In genomic region chr18:55064760-55065159, GRCh38 we compare ENCODE assay signal across 17 cellular contexts.
DNase-seq lines count a peak whose midpoint lies in the region; ATAC-seq lines count a peak whose summit lies in the region.
"Had no signal": no experiment of that assay in that cellular context is flagged by ENCODE, and none has a peak within 500 bp of the region (broad histone marks: within the 10 kb centered on the region; RNA-seq: fewer than 3 reads in every experiment).

No MANE protein-coding gene starts in this region.

- no peak overlapping the region for H3K27ac Mint-ChIP-seq in CD4-positive, CD25-positive, alpha-beta regulatory T cell
- H3K27ac Mint-ChIP-seq: activated CD4-positive, alpha-beta T cell treated with anti-CD3 and anti-CD28 coated beads for 36 hours had no signal

- no peaks in the 10 kb centered on the region for H3K27me3 ChIP-seq in CD4-positive, CD25-positive, alpha-beta regulatory T cell (ENCODE audit: control insufficient read depth, insufficient read depth, low read length)
- H3K27me3 ChIP-seq: MG63 had no signal

- H3K27me3 Mint-ChIP-seq in CD4-positive, CD25-positive, alpha-beta regulatory T cell, result no peaks in the 10 kb centered on the region

- no peaks in the 10 kb centered on the region for H3K4me1 Mint-ChIP-seq in CD4-positive, CD25-positive, alpha-beta regulatory T cell
- H3K4me1 Mint-ChIP-seq: activated CD4-positive, alpha-beta T cell treated with anti-CD3 and anti-CD28 coated beads for 36 hours had no signal

- no peaks in the 10 kb centered on the region for H3K36me3 ChIP-seq in CD4-positive, CD25-positive, alpha-beta regulatory T cell (ENCODE audit: control insufficient read depth, insufficient read depth, low read length)
- H3K36me3 ChIP-seq: MG63 had no signal

- H3K4me3 ChIP-seq in CD4-positive, CD25-positive, alpha-beta regulatory T cell (ENCODE audit: low read depth, low read length), result no peak overlapping the region
- H3K4me3 ChIP-seq: MG63, psoas muscle had no signal

- H3K9me3 ChIP-seq in CD4-positive, CD25-positive, alpha-beta regulatory T cell (ENCODE audit: control insufficient read depth in 2 of 2, low read length in 2 of 2), result no peaks in the 10 kb centered on the region
- H3K9me3 ChIP-seq: MG63, psoas muscle, SK-N-SH had no signal

- H3K27ac ChIP-seq in CD4-positive, CD25-positive, alpha-beta regulatory T cell (ENCODE audit: insufficient read depth, low read length, poor library complexity, severe bottlenecking), result no peak overlapping the region
- H3K27ac ChIP-seq: psoas muscle had no signal

- peak; percentile 28 to 39 for ATAC-seq in CD4-positive, CD25-positive, alpha-beta regulatory T cell (ENCODE audit: low read depth in 2 of 2)
- ATAC-seq in GM19324 (IDR thresholded peaks at IDR 0.05; ENCODE audit: low FRiP score, unreplicated experiment), result peak; percentile 52
- ATAC-seq in HG02623 (IDR thresholded peaks at IDR 0.05; ENCODE audit: unreplicated experiment), result peak; percentile 67
- ATAC-seq in HG03439 (IDR thresholded peaks at IDR 0.05; ENCODE audit: unreplicated experiment), result peak; percentile 52
- ATAC-seq: activated CD4-positive, alpha-beta T cell treated with anti-CD3 and anti-CD28 coated beads for 36 hours; psoas muscle had no signal

- H3K4me3 Mint-ChIP-seq in CD4-positive, CD25-positive, alpha-beta regulatory T cell, result no peak overlapping the region
- H3K4me3 Mint-ChIP-seq: activated CD4-positive, alpha-beta T cell treated with anti-CD3 and anti-CD28 coated beads for 36 hours had no signal

- DNase-seq in CD4-positive, CD25-positive, alpha-beta regulatory T cell, result no peak
- DNase-seq in OCI-M2 (lab: John Stamatoyannopoulos, UW; ENCODE audit: unreplicated experiment) (no peak), cerebellar cortex (ENCODE audit: low spot score) (no peak), pons (ENCODE audit: low spot score) (no peak), NCI-H524 treated with DMSO at 0.1 percent for 48 hours (lab: John Stamatoyannopoulos, UW) (no peak)
- DNase-seq: activated CD4-positive, alpha-beta T cell treated with anti-CD3 and anti-CD28 coated beads for 36 hours; activated gamma-delta T cell; DMS53; erythroblast; MG63; NCI-H526; psoas muscle; SK-N-SH; stimulated activated CD4-positive, alpha-beta T cell treated with anti-CD3 and anti-CD28 coated beads, Interleukin-4, amount 100 ng/mL, for 24 hours had no signal

- no peaks in the 10 kb centered on the region for H3K36me3 Mint-ChIP-seq in CD4-positive, CD25-positive, alpha-beta regulatory T cell

- H3K9me3 Mint-ChIP-seq in CD4-positive, CD25-positive, alpha-beta regulatory T cell, result peaks cover 0 to 3% (median 2%) of the 10 kb centered on the region in 7 donors

- H3K4me1 ChIP-seq in CD4-positive, CD25-positive, alpha-beta regulatory T cell (ENCODE audit: control insufficient read depth, insufficient read depth, low read length, poor library complexity, severe bottlenecking), result no peaks in the 10 kb centered on the region
- H3K4me1 ChIP-seq: psoas muscle had no signal
